In genomic region chr2:112343827-112344585, GRCh38 we compare ENCODE assay signal across 15 cellular contexts.
DNase-seq lines count a peak whose midpoint lies in the region; ATAC-seq and TF ChIP-seq lines count a peak whose summit lies in the region.
"Had no signal": no experiment of that assay in that cellular context is flagged by ENCODE, and none has a peak within 500 bp of the region (broad histone marks: within the 10 kb centered on the region; RNA-seq: fewer than 3 reads in every experiment).

No MANE protein-coding gene starts in this region.

- CTCF ChIA-PET in activated CD4-positive, alpha-beta T cell treated with anti-CD3 and anti-CD28 coated beads for 36 hours (lab: Charles Lee) = interaction anchor here (1.5 to 1.6 kb wide), 2 partner anchors 34 to 85 kb away, joined by 4 read pairs; no protein-coding TSS in a partner anchor

- H3K36me3 Mint-ChIP-seq in activated CD4-positive, alpha-beta T cell treated with anti-CD3 and anti-CD28 coated beads for 36 hours (ENCODE audit: low read depth) = no peaks in the 10 kb centered on the region
- peaks cover 6% of the 10 kb centered on the region for H3K36me3 Mint-ChIP-seq in stimulated activated effector memory CD8-positive, alpha-beta T cell treated with anti-CD3 and anti-CD28 coated beads, Interleukin-12 subunit alpha, Interleukin-12 subunit beta, amount 100 ng/mL, for 72 hours
- H3K36me3 Mint-ChIP-seq: type B pancreatic cell had no signal

- POLR2A ChIA-PET in activated CD4-positive, alpha-beta T cell treated with anti-CD3 and anti-CD28 coated beads for 36 hours (lab: Charles Lee) = no interaction called here

- peak; percentile 74 for ATAC-seq in activated CD4-positive, alpha-beta T cell treated with anti-CD3 and anti-CD28 coated beads for 36 hours
- peak; percentile 54 for ATAC-seq in stimulated activated effector memory CD8-positive, alpha-beta T cell treated with anti-CD3 and anti-CD28 coated beads, Interleukin-12 subunit alpha, Interleukin-12 subunit beta, amount 100 ng/mL, for 72 hours
- no peak for ATAC-seq in HG02623 (IDR thresholded peaks at IDR 0.05; ENCODE audit: unreplicated experiment)
- ATAC-seq: foreskin keratinocyte had no signal

- no peaks in the 10 kb centered on the region for H3K27me3 Mint-ChIP-seq in activated CD4-positive, alpha-beta T cell treated with anti-CD3 and anti-CD28 coated beads for 36 hours
- H3K27me3 Mint-ChIP-seq: type B pancreatic cell had no signal

- no peak overlapping the region for H3K27ac Mint-ChIP-seq in activated CD4-positive, alpha-beta T cell treated with anti-CD3 and anti-CD28 coated beads for 36 hours
- H3K27ac Mint-ChIP-seq in stimulated activated effector memory CD8-positive, alpha-beta T cell treated with anti-CD3 and anti-CD28 coated beads, Interleukin-12 subunit alpha, Interleukin-12 subunit beta, amount 100 ng/mL, for 72 hours = no peak overlapping the region
- H3K27ac Mint-ChIP-seq: type B pancreatic cell had no signal

- H3K4me3 Mint-ChIP-seq in activated CD4-positive, alpha-beta T cell treated with anti-CD3 and anti-CD28 coated beads for 36 hours = no peak overlapping the region
- no peak overlapping the region for H3K4me3 Mint-ChIP-seq in stimulated activated effector memory CD8-positive, alpha-beta T cell treated with anti-CD3 and anti-CD28 coated beads, Interleukin-12 subunit alpha, Interleukin-12 subunit beta, amount 100 ng/mL, for 72 hours
- H3K4me3 Mint-ChIP-seq: type B pancreatic cell had no signal

- peaks cover 6% of the 10 kb centered on the region for H3K4me1 Mint-ChIP-seq in activated CD4-positive, alpha-beta T cell treated with anti-CD3 and anti-CD28 coated beads for 36 hours
- peaks cover 6% of the 10 kb centered on the region for H3K4me1 Mint-ChIP-seq in stimulated activated effector memory CD8-positive, alpha-beta T cell treated with anti-CD3 and anti-CD28 coated beads, Interleukin-12 subunit alpha, Interleukin-12 subunit beta, amount 100 ng/mL, for 72 hours

- DNase-seq in activated CD4-positive, alpha-beta T cell treated with anti-CD3 and anti-CD28 coated beads for 36 hours = peak; percentile 13
- no peak for DNase-seq in activated CD4-positive, alpha-beta T cell treated with anti-CD3 and anti-CD28 coated beads, Interleukin-2, amount 50 U/mL, for 48 hours
- peak; percentile 9 for DNase-seq in Jurkat, Clone E6-1 (ENCODE audit: low read depth, low spot score)
- peak; percentile 2 for DNase-seq in fibroblast of pulmonary artery (ENCODE audit: low read depth)
- DNase-seq in stimulated activated effector memory CD8-positive, alpha-beta T cell treated with anti-CD3 and anti-CD28 coated beads, Interleukin-12 subunit alpha, Interleukin-12 subunit beta, amount 100 ng/mL, for 72 hours (ENCODE audit: low spot score in 2 of 2) = no peak
- no peak for DNase-seq in glomerular visceral epithelial cell (ENCODE audit: extremely low spot score)
- DNase-seq in stimulated activated naive CD4-positive, alpha-beta T cell (lab: John Stamatoyannopoulos, UW) = no peak
- DNase-seq: foreskin keratinocyte, Karpas-422, kidney glomerular epithelial cell, spleen, T-helper 9 cell had no signal

- TF ChIP-seq CTCF in fibroblast of pulmonary artery (IDR thresholded peaks at IDR 0.05; ENCODE audit: low read length, missing control alignments) = no peak

- H3K9me3 Mint-ChIP-seq in activated CD4-positive, alpha-beta T cell treated with anti-CD3 and anti-CD28 coated beads for 36 hours (ENCODE audit: low read depth) = peaks cover 2% of the 10 kb centered on the region
- no peaks in the 10 kb centered on the region for H3K9me3 Mint-ChIP-seq in stimulated activated effector memory CD8-positive, alpha-beta T cell treated with anti-CD3 and anti-CD28 coated beads, Interleukin-12 subunit alpha, Interleukin-12 subunit beta, amount 100 ng/mL, for 72 hours
- H3K9me3 Mint-ChIP-seq: type B pancreatic cell had no signal

- no peak overlapping the region for H3K4me3 ChIP-seq in Jurkat, Clone E6-1 (ENCODE audit: low read length)
- H3K4me3 ChIP-seq in fibroblast of pulmonary artery (replicated peaks; ENCODE audit: low read depth, low read length) = no peak overlapping the region
- H3K4me3 ChIP-seq: A549, spleen had no signal

- intact Hi-C loops in activated CD4-positive, alpha-beta T cell treated with anti-CD3 and anti-CD28 coated beads for 36 hours (cut with DNase I, micrococcal nuclease) = loop anchor here in 1 of 2 experiments (5.0 kb wide), 1 partner anchor 222 kb away; no protein-coding TSS in a partner anchor

Comparison
In these comparisons a context has a peak if more than half of its experiments do, and no peak if none do; other contexts are left out.
1. DNase-seq: peak in activated CD4-positive, alpha-beta T cell treated with anti-CD3 and anti-CD28 coated beads for 36 hours (single experiment), Jurkat, Clone E6-1 (single experiment) and fibroblast of pulmonary artery (single experiment); none in activated CD4-positive, alpha-beta T cell treated with anti-CD3 and anti-CD28 coated beads, Interleukin-2, amount 50 U/mL, for 48 hours (0 of 2), stimulated activated effector memory CD8-positive, alpha-beta T cell treated with anti-CD3 and anti-CD28 coated beads, Interleukin-12 subunit alpha, Interleukin-12 subunit beta, amount 100 ng/mL, for 72 hours (0 of 2), glomerular visceral epithelial cell (single experiment) and stimulated activated naive CD4-positive, alpha-beta T cell (0 of 6).